In genomic region chr6:17318435-17319165, GRCh38 we compare ENCODE assay signal across 24 cellular contexts. TPM values are rescaled to one million over a fixed set of nuclear protein-coding genes. Genes with fewer than 3 reads are reported as not detected.
DNase-seq lines count a peak whose midpoint lies in the region; ATAC-seq and TF ChIP-seq lines count a peak whose summit lies in the region.
"Had no signal": no experiment of that assay in that cellular context is flagged by ENCODE, and none has a peak within 500 bp of the region (broad histone marks: within the 10 kb centered on the region; RNA-seq: fewer than 3 reads in every experiment).

No MANE protein-coding gene starts in this region.

- no peak for DNase-seq in heart left ventricle
- no peak for DNase-seq in Right ventricle myocardium inferior (ENCODE audit: missing footprints)
- no peak for DNase-seq in left ventricle myocardium superior
- no peak for DNase-seq in right lobe of liver
- DNase-seq: CD4-positive, alpha-beta T cell; Karpas-422; NCI-H1105; NCI-H1436 treated with DMSO at 0.1 percent for 48 hours; NCI-H187 treated with DMSO at 0.1 percent for 48 hours; NCI-H2171 treated with DMSO at 0.1 percent for 48 hours; NCI-H345; NCI-H510A treated with DMSO at 0.1 percent for 48 hours; NCI-H748 treated with DMSO at 0.1 percent for 48 hours; NK-92 treated with Interleukin-12 subunit alpha and Interleukin-12 subunit beta, amount 100 ng/mL, for 24 hours; PC-9; SHP77 had no signal

- TF ChIP-seq CTCF in heart left ventricle (IDR thresholded peaks at IDR 0.05) (no peak), right lobe of liver (IDR thresholded peaks at IDR 0.05) (no peak)

- TF ChIP-seq POLR2A in heart left ventricle (IDR thresholded peaks at IDR 0.05) (no peak), right lobe of liver (IDR thresholded peaks at IDR 0.05) (no peak)

- peak overlapping the region; percentile 66 to 70 (median 68) for H3K9ac ChIP-seq in skeletal muscle tissue (ENCODE audit: low read depth in 1 of 3, low read length in 3 of 3)
- H3K9ac ChIP-seq: BLaER1 had no signal

- H3K27ac ChIP-seq in heart left ventricle = no peak overlapping the region
- H3K27ac ChIP-seq in right lobe of liver = peak overlapping the region in 2 of 3 donors; percentile 15 to 47
- peak overlapping the region; percentile 85 for H3K27ac ChIP-seq in skeletal muscle tissue (ENCODE audit: low read depth, low read length)
- H3K27ac ChIP-seq: BLaER1, HL-60, PC-9 had no signal

- H3K4me1 ChIP-seq in heart left ventricle (no peaks in the 10 kb centered on the region), right lobe of liver (peaks cover 0 to 6% (median 0%) of the 10 kb centered on the region in 4 donors), skeletal muscle tissue (ENCODE audit: control insufficient read depth in 3 of 3, insufficient read depth in 3 of 3, low read length in 3 of 3) (peaks cover 20 to 25% (median 21%) of the 10 kb centered on the region in 3 donors)

- WGBS in heart left ventricle, 4 donors = 75 to 89% (median 86%) methylated on average over 5 of the region's 5 CpGs
- 33% methylated on average over 4 of the region's 5 CpGs for WGBS in right lobe of liver (ENCODE audit: insufficient coverage, low coverage, low lambda C conversion rate, missing lambda C conversion rate)

- no peak overlapping the region for H3K4me3 ChIP-seq in heart left ventricle
- H3K4me3 ChIP-seq in right lobe of liver = no peak overlapping the region
- H3K4me3 ChIP-seq in skeletal muscle tissue (ENCODE audit: low read length in 3 of 3) = no peak overlapping the region
- H3K4me3 ChIP-seq: BLaER1, PC-9 had no signal

- intact Hi-C loops in heart left ventricle (cut with DNase I) (no loop called here), Right ventricle myocardium inferior (cut with DNase I) (no loop called here), left ventricle myocardium superior (cut with micrococcal nuclease) (no loop called here), right lobe of liver (cut with DNase I) (no loop called here)

- ATAC-seq in heart left ventricle = peak in 3 of 4 donors; percentile 30 to 49 (median 39)
- ATAC-seq in Right ventricle myocardium inferior = no peak
- ATAC-seq in left ventricle myocardium superior = peak; percentile 38
- ATAC-seq in right lobe of liver = peak; percentile 61 to 88 (median 81)
- no peak for ATAC-seq in GM18498 (IDR thresholded peaks at IDR 0.05; ENCODE audit: unreplicated experiment)
- ATAC-seq in HG03175 (IDR thresholded peaks at IDR 0.05; ENCODE audit: unreplicated experiment) = no peak
- ATAC-seq in GM21528 (IDR thresholded peaks at IDR 0.05; ENCODE audit: low FRiP score, unreplicated experiment) = no peak
- ATAC-seq: HCT116 had no signal

- H3K36me3 ChIP-seq in heart left ventricle (no peaks in the 10 kb centered on the region), right lobe of liver (no peaks in the 10 kb centered on the region), skeletal muscle tissue (ENCODE audit: control insufficient read depth in 3 of 3, insufficient read depth in 3 of 3, low read length in 3 of 3) (no peaks in the 10 kb centered on the region)
- H3K36me3 ChIP-seq: BLaER1 had no signal

- no peaks in the 10 kb centered on the region for H3K27me3 ChIP-seq in heart left ventricle
- no peaks in the 10 kb centered on the region for H3K27me3 ChIP-seq in right lobe of liver
- H3K27me3 ChIP-seq in skeletal muscle tissue (ENCODE audit: control insufficient read depth in 3 of 3, insufficient read depth in 3 of 3, low read length in 3 of 3) = no peaks in the 10 kb centered on the region
- H3K27me3 ChIP-seq: BLaER1 had no signal

- H3K9me3 ChIP-seq in heart left ventricle (peaks cover 0 to 5% (median 0%) of the 10 kb centered on the region in 12 donors), right lobe of liver (no peaks in the 10 kb centered on the region), skeletal muscle tissue (ENCODE audit: control insufficient read depth in 3 of 3, low read length in 3 of 3) (no peaks in the 10 kb centered on the region)
- H3K9me3 ChIP-seq: BLaER1 had no signal

RNA-seq across cellular contexts. Expression of gene RBM24, which starts 37.4 kb away (rescaled TPM):
- total RNA-seq in heart left ventricle (100 to 1,000 TPM; 107 to 263 (median 166) TPM), Right ventricle myocardium inferior (181 TPM), left ventricle myocardium superior (223 TPM), right lobe of liver (1 to 10 TPM in 2 of 6 experiments, under 1 TPM in 3, not detected in 1; 0.16 to 1.9 (median 0.60) TPM), skeletal muscle tissue (116 TPM)
- polyA plus RNA-seq in heart left ventricle = 100 to 1,000 TPM; 119 to 127 TPM
- total RNA-seq: HT-29 had no signal

Comparison
In these comparisons a context has a peak if more than half of its experiments do, and no peak if none do; other contexts are left out.
1. ATAC-seq: peak in heart left ventricle (3 of 4), left ventricle myocardium superior (single experiment) and right lobe of liver (4 of 4); none in Right ventricle myocardium inferior (single experiment), GM18498 (single experiment), HG03175 (single experiment) and GM21528 (single experiment).
2. H3K27ac ChIP-seq: peak in right lobe of liver (2 of 3) and skeletal muscle tissue (single experiment); none in heart left ventricle (0 of 12).
3. RNA of gene RBM24, which starts 37.4 kb away (total RNA-seq): 223 TPM in left ventricle myocardium superior (single experiment), 181 TPM in Right ventricle myocardium inferior (single experiment), 107 to 263 TPM in heart left ventricle and 116 TPM in skeletal muscle tissue (single experiment); 0.16 to 1.9 TPM in right lobe of liver; every median in the first group is over 10 times any median in the second.